Comparison of ENCODE assay signal across 9 cellular contexts in the genomic region with DNA sequence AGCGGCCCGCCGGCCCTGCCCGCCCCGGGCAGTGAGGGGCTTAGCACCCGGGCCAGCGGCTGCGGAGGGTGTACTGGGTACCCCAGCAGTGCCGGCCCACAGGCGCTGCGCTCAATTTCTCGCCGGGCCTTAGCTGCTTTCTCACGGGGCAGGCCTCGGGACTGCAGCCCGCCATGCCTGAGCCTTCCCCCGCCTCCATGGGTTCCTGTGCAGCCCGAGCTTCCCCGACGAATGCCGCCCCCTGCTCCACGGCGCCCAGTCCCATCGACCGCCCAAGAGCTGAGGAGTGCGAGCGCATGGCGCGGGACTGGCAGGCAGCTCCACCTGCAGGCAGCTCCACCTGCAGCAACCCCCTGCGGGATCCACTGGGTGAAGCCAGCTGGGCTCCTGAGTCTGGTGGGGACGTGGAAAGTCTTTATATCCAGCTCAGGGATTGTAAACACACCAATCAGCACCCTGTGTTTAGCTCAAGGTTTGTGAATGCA. TPM values are rescaled to one million over a fixed set of nuclear protein-coding genes. Genes with fewer than 3 reads are reported as not detected.
A peak's percentile ranks its signal among the peaks of the same experiment; 100 is the strongest.
DNase-seq lines count a peak whose midpoint lies in the region; ATAC-seq and TF ChIP-seq lines count a peak whose summit lies in the region.
"Not testable (repeated sequence)": the region's sequence is repeated elsewhere in the genome, so short reads cannot be mapped to it uniquely, and the experiment has no call there.
"Had no signal": no experiment of that assay in that cellular context is flagged by ENCODE, and none has a peak within 500 bp of the region (broad histone marks: within the 10 kb centered on the region; RNA-seq: fewer than 3 reads in every experiment).

No MANE protein-coding gene starts in this region.

- not testable (repeated sequence) for H2BK120ac ChIP-seq in mesendoderm (ENCODE audit: low read depth, low read length)

- ATAC-seq in GM19438 (IDR thresholded peaks at IDR 0.05; ENCODE audit: low read depth, unreplicated experiment), result peak; percentile 88

- H3K79me1 ChIP-seq in mesendoderm (ENCODE audit: low read length), result not testable (repeated sequence)

- not testable (repeated sequence) for BruUV-seq in A673 (replicated peaks; lab: Mats Ljungman, UMichigan)

- not testable (repeated sequence) for H3K18ac ChIP-seq in mesendoderm (ENCODE audit: low read length)

- DNase-seq in A673 (ENCODE audit: low spot score) (peak; percentile 36), NCI-H2029 (lab: John Stamatoyannopoulos, UW) (peak; percentile 42), mesendoderm (peak; percentile 74)
- DNase-seq in activated CD4-positive, CD25-positive, alpha-beta regulatory T cell treated with anti-CD3 and anti-CD28 coated beads, Interleukin-2, amount 50 U/mL, for 72 hours, result peak; percentile 47
- peak; percentile 61 for DNase-seq in activated naive CD4-positive, alpha-beta T cell treated with anti-CD3 and anti-CD28 coated beads for 36 hours
- DNase-seq in esophagus squamous epithelium (lab: John Stamatoyannopoulos, UW), result not testable (repeated sequence)
- peak; percentile 29 for DNase-seq in stimulated activated CD4-positive, alpha-beta T cell treated with anti-CD3 and anti-CD28 coated beads, Interleukin-2, amount 100 ng/mL, for 4 hours (ENCODE audit: low read depth)

- H4K8ac ChIP-seq in mesendoderm (ENCODE audit: low read depth, low read length), result not testable (repeated sequence)

- H3K9me3 Mint-ChIP-seq in activated naive CD4-positive, alpha-beta T cell treated with anti-CD3 and anti-CD28 coated beads for 36 hours, result not testable (repeated sequence)

- not testable (repeated sequence) for H3K27me3 Mint-ChIP-seq in activated naive CD4-positive, alpha-beta T cell treated with anti-CD3 and anti-CD28 coated beads for 36 hours (ENCODE audit: low read depth)

- not testable (repeated sequence) for H3K4me1 Mint-ChIP-seq in activated naive CD4-positive, alpha-beta T cell treated with anti-CD3 and anti-CD28 coated beads for 36 hours (ENCODE audit: low read depth)

- 20% methylated on average over 1 of the region's 31 CpGs; no CpG with 5 or more reads in 1 of the 2 donors for WGBS in esophagus squamous epithelium, 2 donors
- no CpG with 5 or more reads among the region's 31 CpGs for WGBS in mesendoderm (ENCODE audit: extremely low coverage, insufficient coverage, low lambda C conversion rate)

- H3K23ac ChIP-seq in mesendoderm (ENCODE audit: low read length), result not testable (repeated sequence)

- not testable (repeated sequence) for H3K27ac ChIP-seq in A673 (ENCODE audit: low read depth, low read length, poor library complexity, severe bottlenecking); esophagus squamous epithelium; mesendoderm (ENCODE audit: low read depth, low read length)

- not testable (repeated sequence) for H4K5ac ChIP-seq in mesendoderm (ENCODE audit: low read length)

- H3K4me2 ChIP-seq in mesendoderm (ENCODE audit: low read length), result not testable (repeated sequence)

- not testable (repeated sequence) for H3K4ac ChIP-seq in mesendoderm (ENCODE audit: low read depth, low read length)

- TF ChIP-seq CTCF in A673 (conservative IDR thresholded peaks at IDR 0.05; ENCODE audit: low read depth, low read length), result not testable (repeated sequence)
- peak in 4 of 6 experiments; percentile 6 to 41 (median 27) for TF ChIP-seq CTCF in esophagus squamous epithelium (IDR thresholded peaks at IDR 0.05)

- TF ChIP-seq POLR2A in esophagus squamous epithelium (IDR thresholded peaks at IDR 0.05), result not testable (repeated sequence)

- peak overlapping the region; percentile 71 for H3K4me3 Mint-ChIP-seq in activated naive CD4-positive, alpha-beta T cell treated with anti-CD3 and anti-CD28 coated beads for 36 hours

- not testable (repeated sequence) for H3K9me3 ChIP-seq in A673 (ENCODE audit: low read depth, low read length, poor library complexity, severe bottlenecking); esophagus squamous epithelium

- H3K4me3 ChIP-seq in A673 (ENCODE audit: low read depth, low read length, poor library complexity, severe bottlenecking) (peak overlapping the region; percentile 24), esophagus squamous epithelium (peak overlapping the region; percentile 15 to 58 (median 28))
- not testable (repeated sequence) for H3K4me3 ChIP-seq in mesendoderm (ENCODE audit: low read length)

- not testable (repeated sequence) for H2BK15ac ChIP-seq in mesendoderm (replicated peaks; ENCODE audit: low read depth)

- not testable (repeated sequence) for H3K56ac ChIP-seq in mesendoderm (ENCODE audit: low read length)

- H3K79me2 ChIP-seq in mesendoderm (ENCODE audit: control insufficient read depth, insufficient read depth, low read length), result not testable (repeated sequence)

- POLR2A ChIA-PET in A673 (lab: Charles Lee; ENCODE audit: low non-redundant PET), result not testable (repeated sequence)

- H3K4me1 ChIP-seq in A673 (ENCODE audit: insufficient read depth, low read length, poor library complexity, severe bottlenecking); esophagus squamous epithelium; mesendoderm (ENCODE audit: control insufficient read depth, low read depth, low read length): not testable (repeated sequence)

- H3K36me3 ChIP-seq in A673 (ENCODE audit: insufficient read depth, low read length, poor library complexity, severe bottlenecking); esophagus squamous epithelium; mesendoderm (ENCODE audit: control insufficient read depth, insufficient read depth, low read length): not testable (repeated sequence)

- H3K27ac Mint-ChIP-seq in activated naive CD4-positive, alpha-beta T cell treated with anti-CD3 and anti-CD28 coated beads for 36 hours, result not testable (repeated sequence)

- H3K27me3 ChIP-seq in A673 (replicated peaks; ENCODE audit: insufficient read depth, low read depth, low read length, poor library complexity); mesendoderm (ENCODE audit: insufficient read depth, low read length, poor library complexity): not testable (repeated sequence)
- peaks cover 0 to 14% (median 0%) of the 10 kb centered on the region in 4 donors for H3K27me3 ChIP-seq in esophagus squamous epithelium

- H2BK5ac ChIP-seq in mesendoderm (ENCODE audit: low read length), result not testable (repeated sequence)

- CTCF ChIA-PET in A673 (lab: Charles Lee), result interaction anchor here (0.5 kb wide), 1 partner anchor 117 kb away, joined by 3 read pairs; no protein-coding TSS in a partner anchor
- CTCF ChIA-PET in activated naive CD4-positive, alpha-beta T cell treated with anti-CD3 and anti-CD28 coated beads for 36 hours (lab: Charles Lee), result interaction anchor here (0.6 to 2.3 kb wide), 27 partner anchors 12 to 1593 kb away, joined by 3 to 10 read pairs (median 3); no protein-coding TSS in a partner anchor

- H3K9ac ChIP-seq in mesendoderm (ENCODE audit: low read length), result not testable (repeated sequence)

- H2AK5ac ChIP-seq in mesendoderm (ENCODE audit: low read length), result not testable (repeated sequence)

- H3K36me3 Mint-ChIP-seq in activated naive CD4-positive, alpha-beta T cell treated with anti-CD3 and anti-CD28 coated beads for 36 hours (ENCODE audit: low read depth), result not testable (repeated sequence)

- intact Hi-C loops in A673 (cut with micrococcal nuclease; ENCODE audit: unreplicated experiment); esophagus squamous epithelium (cut with DNase I): not testable (repeated sequence)
- intact Hi-C loops in activated naive CD4-positive, alpha-beta T cell treated with anti-CD3 and anti-CD28 coated beads for 36 hours (cut with micrococcal nuclease), result loop anchor here (1.0 to 2.0 kb wide), 3 partner anchors 122 to 392 kb away; no protein-coding TSS in a partner anchor

RNA-seq across cellular contexts. Expression of a gene that starts 48.5 kb away (rescaled TPM):
- total RNA-seq in A673 (2021) (not detected in 2 replicates), esophagus squamous epithelium (under 1 TPM; 0.27 to 0.94 (median 0.62) TPM)
- total RNA-seq in activated naive CD4-positive, alpha-beta T cell treated with anti-CD3 and anti-CD28 coated beads for 36 hours, result 10 to 100 TPM; 27.9 to 28.8 TPM
- 0.01 TPM for polyA plus RNA-seq in mesendoderm (2013, experiment 1 of 2)
- polyA plus RNA-seq in mesendoderm (2013, experiment 2 of 2), result 0.04 TPM
- total RNA-seq: occipital lobe had no signal

Comparison
In these comparisons a context has a peak if more than half of its experiments do, and no peak if none do; other contexts are left out.
1. RNA of a gene that starts 48.5 kb away (total RNA-seq): 27.9 to 28.8 TPM in activated naive CD4-positive, alpha-beta T cell treated with anti-CD3 and anti-CD28 coated beads for 36 hours; 0.27 to 0.94 TPM in esophagus squamous epithelium and not detected in A673; every median in the first group is over 10 times any median in the second.